Comparison of ENCODE assay signal across 13 cellular contexts in genomic region chr2:25825238-25825637, GRCh38. TPM values are rescaled to one million over a fixed set of nuclear protein-coding genes. Genes with fewer than 3 reads are reported as not detected.
DNase-seq lines count a peak whose midpoint lies in the region; ATAC-seq and TF ChIP-seq lines count a peak whose summit lies in the region.
"Had no signal": no experiment of that assay in that cellular context is flagged by ENCODE, and none has a peak within 500 bp of the region (broad histone marks: within the 10 kb centered on the region; RNA-seq: fewer than 3 reads in every experiment).

No MANE protein-coding gene starts in this region.

- H3K27me3 Mint-ChIP-seq in activated naive CD8-positive, alpha-beta T cell treated with anti-CD3 and anti-CD28 coated beads for 36 hours = no peaks in the 10 kb centered on the region

- no peaks in the 10 kb centered on the region for H3K9me3 ChIP-seq in Karpas-422 (ENCODE audit: low read length)
- no peaks in the 10 kb centered on the region for H3K9me3 ChIP-seq in colonic mucosa
- H3K9me3 ChIP-seq: left lung, pancreas had no signal

- DNase-seq in Karpas-422 (no peak), glomerular visceral epithelial cell (ENCODE audit: extremely low spot score) (no peak), colonic mucosa (no peak)
- peak; percentile 28 for DNase-seq in activated CD4-positive, alpha-beta T cell treated with anti-CD3 and anti-CD28 coated beads, Interleukin-2, amount 50 U/mL, for 1 hour
- peak; percentile 60 for DNase-seq in activated naive CD8-positive, alpha-beta T cell treated with anti-CD3 and anti-CD28 coated beads for 36 hours
- peak; percentile 19 to 63 for DNase-seq in stimulated activated CD4-positive, alpha-beta T cell treated with anti-CD3 and anti-CD28 coated beads, Interleukin-4, amount 100 ng/mL, for 4 hours
- DNase-seq: foreskin keratinocyte, left lung, NCI-H2029, pancreas had no signal

- H2AFZ ChIP-seq in Karpas-422 (ENCODE audit: low read length) = no peak overlapping the region

- peak overlapping the region; percentile 93 for H3K27ac Mint-ChIP-seq in activated naive CD8-positive, alpha-beta T cell treated with anti-CD3 and anti-CD28 coated beads for 36 hours

- H3K4me1 ChIP-seq in Karpas-422 (ENCODE audit: low read length) (peaks cover 42% of the 10 kb centered on the region), colonic mucosa (no peaks in the 10 kb centered on the region)
- H3K4me1 ChIP-seq: foreskin keratinocyte had no signal

- H3K36me3 Mint-ChIP-seq in activated naive CD8-positive, alpha-beta T cell treated with anti-CD3 and anti-CD28 coated beads for 36 hours = peaks cover 37% of the 10 kb centered on the region

- H3K4me3 ChIP-seq in Karpas-422 (ENCODE audit: low read length) = peak overlapping the region; percentile 20; the same call in 1 of the 2 replicates
- no peak overlapping the region for H3K4me3 ChIP-seq in colonic mucosa
- H3K4me3 ChIP-seq: left lung, pancreas had no signal

- intact Hi-C loops in colonic mucosa (cut with DNase I) = no loop called here

- no peaks in the 10 kb centered on the region for H4K20me1 ChIP-seq in Karpas-422 (ENCODE audit: insufficient read depth, low read depth, low read length)

- H3K4me2 ChIP-seq in Karpas-422 (ENCODE audit: low read depth, low read length, poor library complexity, severe bottlenecking) = peak overlapping the region; percentile 72

- H3K79me2 ChIP-seq in Karpas-422 (ENCODE audit: low read length) = peaks cover 91% of the 10 kb centered on the region

- peaks cover 61% of the 10 kb centered on the region for H3K4me1 Mint-ChIP-seq in activated naive CD8-positive, alpha-beta T cell treated with anti-CD3 and anti-CD28 coated beads for 36 hours

- no peaks in the 10 kb centered on the region for H3K9me2 ChIP-seq in Karpas-422 (replicated peaks; ENCODE audit: insufficient read depth, low read length)

- peaks cover 2% of the 10 kb centered on the region for H3K9me3 Mint-ChIP-seq in activated naive CD8-positive, alpha-beta T cell treated with anti-CD3 and anti-CD28 coated beads for 36 hours

- H3K36me3 ChIP-seq in Karpas-422 (ENCODE audit: insufficient read depth, low read length) = no peaks in the 10 kb centered on the region
- H3K36me3 ChIP-seq in colonic mucosa = no peaks in the 10 kb centered on the region
- H3K36me3 ChIP-seq: left lung, pancreas had no signal

- H3K27ac ChIP-seq in Karpas-422 (ENCODE audit: low read length) = peak overlapping the region; percentile 54
- H3K27ac ChIP-seq in colonic mucosa = no peak overlapping the region
- H3K27ac ChIP-seq: foreskin keratinocyte, left lung, pancreas, RWPE1 had no signal

- H3K4me3 Mint-ChIP-seq in activated naive CD8-positive, alpha-beta T cell treated with anti-CD3 and anti-CD28 coated beads for 36 hours = peak overlapping the region; percentile 50

- H3K27me3 ChIP-seq in Karpas-422 (ENCODE audit: low read length) (no peaks in the 10 kb centered on the region), colonic mucosa (no peaks in the 10 kb centered on the region)
- H3K27me3 ChIP-seq: foreskin keratinocyte, left lung, pancreas had no signal

- no peak overlapping the region for H3K9ac ChIP-seq in Karpas-422 (ENCODE audit: low read length)
- no peak overlapping the region for H3K9ac ChIP-seq in colonic mucosa (ENCODE audit: low read depth in 2 of 2, low read length in 2 of 2)

- ATAC-seq in HG03039 (IDR thresholded peaks at IDR 0.05; ENCODE audit: unreplicated experiment) = no peak
- ATAC-seq in GM21717 (IDR thresholded peaks at IDR 0.05; ENCODE audit: unreplicated experiment) = no peak
- ATAC-seq: foreskin keratinocyte, left lung, pancreas had no signal

- no peak for TF ChIP-seq CTCF in colonic mucosa (IDR thresholded peaks at IDR 0.05)

RNA-seq across cellular contexts. Expression of gene ASXL2, which starts 53.0 kb away (rescaled TPM):
- total RNA-seq in Karpas-422 (2014; rRNA removed; shearing (Covaris generic); ENCODE audit: low replicate concordance) = 14.4 and 17.6 TPM in 2 replicates
- total RNA-seq in activated naive CD8-positive, alpha-beta T cell treated with anti-CD3 and anti-CD28 coated beads for 36 hours = 10 to 100 TPM; 36.2 to 39.6 TPM
- total RNA-seq in colonic mucosa = 10 to 100 TPM; 28.6 to 32.7 TPM

Comparison
In these comparisons a context has a peak if more than half of its experiments do, and no peak if none do; other contexts are left out.
1. DNase-seq: peak in activated CD4-positive, alpha-beta T cell treated with anti-CD3 and anti-CD28 coated beads, Interleukin-2, amount 50 U/mL, for 1 hour (single experiment), activated naive CD8-positive, alpha-beta T cell treated with anti-CD3 and anti-CD28 coated beads for 36 hours (single experiment) and stimulated activated CD4-positive, alpha-beta T cell treated with anti-CD3 and anti-CD28 coated beads, Interleukin-4, amount 100 ng/mL, for 4 hours (2 of 2); none in Karpas-422 (single experiment), glomerular visceral epithelial cell (single experiment) and colonic mucosa (single experiment).